14 cellular contexts compared by ENCODE assay signal in genomic region chr6:156760377-156760776, GRCh38. TPM values are rescaled to one million over a fixed set of nuclear protein-coding genes. Genes with fewer than 3 reads are reported as not detected.
DNase-seq lines count a peak whose midpoint lies in the region; ATAC-seq, FAIRE-seq and TF ChIP-seq lines count a peak whose summit lies in the region.
"Had no signal": no experiment of that assay in that cellular context is flagged by ENCODE, and none has a peak within 500 bp of the region (broad histone marks: within the 10 kb centered on the region; RNA-seq: fewer than 3 reads in every experiment).

No MANE protein-coding gene starts in this region.

- H3K27ac ChIP-seq in DND-41 (ENCODE audit: low read length): no peak overlapping the region
- no peak overlapping the region for H3K27ac ChIP-seq in PC-3 (ENCODE audit: low read length)
- H3K27ac ChIP-seq in K562 (ENCODE audit: extremely low read depth, low read depth, low read length): no peak overlapping the region
- H3K27ac ChIP-seq in neuronal stem cell (replicated peaks; ENCODE audit: low read length): no peak overlapping the region
- H3K27ac ChIP-seq: BLaER1 treated with 17β-estradiol and CSF1 and Interleukin-3, amounts not matched to agents 10 nM and 100 nM had no signal

- H3K14ac ChIP-seq in neuronal stem cell (ENCODE audit: low read length): no peak overlapping the region

- WGBS in K562 (ENCODE audit: insufficient coverage, low coverage, missing lambda C conversion rate): 31% methylated on average over 4 of the region's 4 CpGs
- WGBS in neuronal stem cell (ENCODE audit: extremely low coverage in 2 of 2, insufficient read length in 2 of 2, insufficient replicate concordance in 1 of 2), 2 donors: no CpG with 5 or more reads among the region's 4 CpGs

- H3K9ac ChIP-seq in DND-41 (ENCODE audit: low read depth, low read length) (no peak overlapping the region), PC-3 (ENCODE audit: low read length) (no peak overlapping the region), K562 (ENCODE audit: insufficient read depth in 1 of 2, low read depth in 2 of 2, low read length in 2 of 2) (no peak overlapping the region), neuronal stem cell (ENCODE audit: low read depth, low read length, poor library complexity) (no peak overlapping the region)
- H3K9ac ChIP-seq: BLaER1 treated with 17β-estradiol and CSF1 and Interleukin-3, amounts not matched to agents 10 nM and 100 nM had no signal

- H4K20me1 ChIP-seq in DND-41 (ENCODE audit: insufficient read depth, low read length) (no peaks in the 10 kb centered on the region), PC-3 (ENCODE audit: low read length) (no peaks in the 10 kb centered on the region), K562 (replicated peaks; ENCODE audit: control insufficient read depth, insufficient read depth, low read length) (no peaks in the 10 kb centered on the region)
- H4K20me1 ChIP-seq: BLaER1 treated with 17β-estradiol and CSF1 and Interleukin-3, amounts not matched to agents 10 nM and 100 nM had no signal

- no peaks in the 10 kb centered on the region for H3F3A ChIP-seq in PC-3 (ENCODE audit: low read length, unreplicated experiment)

- peaks cover 3% of the 10 kb centered on the region for H3K27me3 ChIP-seq in DND-41 (ENCODE audit: insufficient read depth, low read length, poor library complexity)
- no peaks in the 10 kb centered on the region for H3K27me3 ChIP-seq in PC-3 (ENCODE audit: low read length)
- peaks cover 0 to 5% of the 10 kb centered on the region in 2 experiments; a peak in 1 of 5 replicates for H3K27me3 ChIP-seq in K562 (ENCODE audit: control insufficient read depth in 2 of 2, insufficient read depth in 2 of 2, low read length in 2 of 2)
- H3K27me3 ChIP-seq in neuronal stem cell (ENCODE audit: control insufficient read depth in 3 of 3, insufficient read depth in 3 of 3, low read depth in 1 of 3, low read length in 3 of 3): peaks cover 0 to 3% (median 0%) of the 10 kb centered on the region in 3 experiments
- H3K27me3 ChIP-seq: BLaER1 treated with 17β-estradiol and CSF1 and Interleukin-3, amounts not matched to agents 10 nM and 100 nM had no signal

- H3K36me3 ChIP-seq in DND-41 (ENCODE audit: insufficient read depth, low read length): no peaks in the 10 kb centered on the region
- no peaks in the 10 kb centered on the region for H3K36me3 ChIP-seq in PC-3 (ENCODE audit: low read depth, low read length)
- no peaks in the 10 kb centered on the region for H3K36me3 ChIP-seq in K562 (ENCODE audit: control insufficient read depth, insufficient read depth, low read length)
- H3K36me3 ChIP-seq in neuronal stem cell (replicated peaks in 1 of 2; ENCODE audit: control insufficient read depth in 2 of 2, insufficient read depth in 2 of 2, low read length in 2 of 2): no peaks in the 10 kb centered on the region
- H3K36me3 ChIP-seq: BLaER1 treated with 17β-estradiol and CSF1 and Interleukin-3, amounts not matched to agents 10 nM and 100 nM had no signal

- H2AFZ ChIP-seq in DND-41 (ENCODE audit: low read depth, low read length): no peak overlapping the region
- no peak overlapping the region for H2AFZ ChIP-seq in PC-3 (ENCODE audit: low read length)
- no peak overlapping the region for H2AFZ ChIP-seq in K562 (ENCODE audit: low read depth, low read length)
- no peak overlapping the region for H2AFZ ChIP-seq in neuronal stem cell (ENCODE audit: low read length)

- POLR2A ChIA-PET in PC-3 (lab: Charles Lee; ENCODE audit: unreplicated experiment): interaction anchor here (0.7 kb wide), 1 partner anchor 193 kb away, joined by 7 read pairs; no protein-coding TSS in a partner anchor
- POLR2A ChIA-PET in K562 (lab: Yijun Ruan, JAX): interaction anchor here (1.4 kb wide), 1 partner anchor 9 kb away, joined by 4 read pairs; no protein-coding TSS in a partner anchor

- H2BK15ac ChIP-seq in neuronal stem cell (ENCODE audit: low read length): no peak overlapping the region

- no peak overlapping the region for H2BK120ac ChIP-seq in neuronal stem cell (ENCODE audit: low read depth, low read length)

- no peak overlapping the region for H2AK5ac ChIP-seq in neuronal stem cell (ENCODE audit: low read depth, low read length)

- no peak for TF ChIP-seq EP300 in K562 (IDR thresholded peaks at IDR 0.05; ENCODE audit: low read length)

- H2BK5ac ChIP-seq in neuronal stem cell (ENCODE audit: low read length): no peak overlapping the region

- DNase-seq in DND-41 (peak; percentile 16), PC-3 (no peak), K562 (ENCODE audit: extremely low read depth in 1 of 4, low spot score in 3 of 4) (no peak), NCI-H446 (lab: John Stamatoyannopoulos, UW) (no peak), neuronal stem cell (ENCODE audit: low spot score) (no peak), NCI-H146 treated with DMSO at 0.1 percent for 48 hours (lab: John Stamatoyannopoulos, UW; ENCODE audit: unreplicated experiment) (no peak), GDM1 (lab: John Stamatoyannopoulos, UW) (no peak)
- DNase-seq: 8988T; ACHN; CD4-positive, CD25-positive, alpha-beta regulatory T cell; HCEC 1CT; IMR-90 had no signal

- H4K8ac ChIP-seq in neuronal stem cell (ENCODE audit: low read depth, low read length): no peak overlapping the region

- H3K9me3 ChIP-seq in DND-41 (ENCODE audit: insufficient read depth, low read length, severe bottlenecking) (no peaks in the 10 kb centered on the region), PC-3 (ENCODE audit: low read length) (no peaks in the 10 kb centered on the region), K562 (replicated peaks; ENCODE audit: control insufficient read depth, insufficient read depth, low read depth, low read length) (no peaks in the 10 kb centered on the region), neuronal stem cell (replicated peaks in 1 of 2; ENCODE audit: control insufficient read depth in 2 of 2, insufficient read depth in 1 of 2, low read depth in 1 of 2, low read length in 2 of 2) (no peaks in the 10 kb centered on the region)
- H3K9me3 ChIP-seq: BLaER1 treated with 17β-estradiol and CSF1 and Interleukin-3, amounts not matched to agents 10 nM and 100 nM had no signal

- H3K4me3 ChIP-seq in DND-41 (ENCODE audit: low read depth in 1 of 2, low read length in 2 of 2) (no peak overlapping the region), PC-3 (ENCODE audit: low read length) (no peak overlapping the region), K562 (no peak overlapping the region), neuronal stem cell (ENCODE audit: low read length in 2 of 2) (no peak overlapping the region)
- H3K4me3 ChIP-seq: BLaER1 treated with 17β-estradiol and CSF1 and Interleukin-3, amounts not matched to agents 10 nM and 100 nM had no signal

- H3K9me1 ChIP-seq in K562 (ENCODE audit: control insufficient read depth, insufficient read depth, low read length): no peaks in the 10 kb centered on the region

- in situ Hi-C loops in K562 (cut with MboI): no loop called here

- H2BK12ac ChIP-seq in neuronal stem cell (ENCODE audit: low read length): no peak overlapping the region

- CTCF ChIA-PET in PC-3 (lab: Charles Lee): no interaction called here
- CTCF ChIA-PET in K562 (lab: Yijun Ruan, JAX; ENCODE audit: low intra/inter-chr PET ratio): no interaction called here

- TF ChIP-seq POLR2A in K562 (conservative IDR thresholded peaks at IDR 0.05): no peak

- H3K23ac ChIP-seq in neuronal stem cell (ENCODE audit: low read depth, low read length, poor library complexity): no peak overlapping the region

- peak; percentile 53; the same call in 1 of the 3 replicates for ATAC-seq in DND-41 (ENCODE audit: insufficient read depth, low read depth)
- ATAC-seq in HG03432 (IDR thresholded peaks at IDR 0.05; ENCODE audit: unreplicated experiment): peak; percentile 60
- peak; percentile 50 for ATAC-seq in PC-3
- no peak for ATAC-seq in K562

- intact Hi-C loops in PC-3 (cut with micrococcal nuclease) (no loop called here), K562 (cut with micrococcal nuclease) (no loop called here)

- peaks cover 4% of the 10 kb centered on the region for H3K79me1 ChIP-seq in neuronal stem cell (ENCODE audit: low read depth, low read length)

- FAIRE-seq in K562 (lab: Jason Lieb, UNC): no peak

- no peak overlapping the region for H3K4ac ChIP-seq in neuronal stem cell (ENCODE audit: low read length)

- TF ChIP-seq CTCF in DND-41 (IDR thresholded peaks at IDR 0.05; ENCODE audit: borderline replicate concordance, extremely low read depth, low read length, poor library complexity, severe bottlenecking) (no peak), PC-3 (conservative IDR thresholded peaks at IDR 0.05; ENCODE audit: low read depth, low read length) (no peak), K562 (IDR thresholded peaks at IDR 0.05 in 2 of 3, conservative IDR thresholded peaks at IDR 0.05 in 1 of 3; ENCODE audit: insufficient read depth in 2 of 3, low read depth in 1 of 3, low read length in 3 of 3) (no peak)

- no peak overlapping the region for H3K18ac ChIP-seq in neuronal stem cell (ENCODE audit: low read length)

- BruUV-seq in PC-3 (replicated peaks; lab: Mats Ljungman, UMichigan) (no TSS peak), K562 (replicated peaks; lab: Mats Ljungman, UMichigan) (no TSS peak)

- H3K9me2 ChIP-seq in PC-3 (replicated peaks; ENCODE audit: low read length): no peaks in the 10 kb centered on the region

- TF ChIP-seq RAD21 in K562 (CRISPR knock-in tag; conservative IDR thresholded peaks at IDR 0.05 in 1 of 2, IDR thresholded peaks at IDR 0.05 in 1 of 2): no peak

- no peaks in the 10 kb centered on the region for H3K4me1 ChIP-seq in DND-41 (ENCODE audit: insufficient read depth, low read length)
- H3K4me1 ChIP-seq in PC-3 (ENCODE audit: insufficient read depth, low read length): no peaks in the 10 kb centered on the region
- H3K4me1 ChIP-seq in K562 (replicated peaks in 1 of 2; ENCODE audit: control insufficient read depth in 2 of 2, insufficient read depth in 2 of 2, low read length in 2 of 2): peaks cover 0 to 3% of the 10 kb centered on the region in 2 experiments; a peak in 2 of 5 replicates
- no peaks in the 10 kb centered on the region for H3K4me1 ChIP-seq in neuronal stem cell (ENCODE audit: control insufficient read depth in 2 of 2, insufficient read depth in 1 of 2, low read depth in 1 of 2, low read length in 2 of 2)

- H4K91ac ChIP-seq in neuronal stem cell (ENCODE audit: low read depth, low read length, poor library complexity): no peak overlapping the region

- no peaks in the 10 kb centered on the region for H3K79me2 ChIP-seq in DND-41 (ENCODE audit: insufficient read depth, low read length)
- no peaks in the 10 kb centered on the region for H3K79me2 ChIP-seq in PC-3 (ENCODE audit: low read length)
- no peaks in the 10 kb centered on the region for H3K79me2 ChIP-seq in K562 (ENCODE audit: control insufficient read depth, insufficient read depth, low read length)

- no peak overlapping the region for H3K4me2 ChIP-seq in DND-41 (ENCODE audit: insufficient read depth, low read length)
- H3K4me2 ChIP-seq in PC-3 (ENCODE audit: low read length): no peak overlapping the region
- no peak overlapping the region for H3K4me2 ChIP-seq in K562 (ENCODE audit: insufficient read depth, low read length)
- H3K4me2 ChIP-seq in neuronal stem cell (ENCODE audit: insufficient read depth, low read length, poor library complexity, severe bottlenecking): no peak overlapping the region
- H3K4me2 ChIP-seq: BLaER1 treated with 17β-estradiol and CSF1 and Interleukin-3, amounts not matched to agents 10 nM and 100 nM had no signal

RNA-seq across cellular contexts. Expression of gene ARID1B, which starts 16.8 kb away (rescaled TPM):
- total RNA-seq in PC-3 (2014; rRNA removed) (24.1 and 24.2 TPM in 2 replicates), K562 (2014; rRNA removed) (19.3 and 21.3 TPM in 2 replicates), K562 (2014; rRNA removed; fragmentation: Illumina TruSeq; extraction: Trizol) (32.9 and 37.6 TPM in 2 replicates), K562 (2015; rRNA removed; fragmentation: Illumina TruSeq; extraction: Trizol) (33.7 and 34.3 TPM in 2 replicates), K562 (2021) (48.6 and 50.5 TPM in 2 replicates)
- 166 and 348 TPM in 2 replicates for total RNA-seq in K562 (2011; cell fraction: chromatin; rRNA removed; ENCODE audit: low replicate concordance)
- total RNA-seq in K562 (2011; cell fraction: nucleolus; rRNA removed): 89.6 and 106 TPM in 2 replicates
- 226 and 418 TPM in 2 replicates for total RNA-seq in K562 (2011; cell fraction: nucleoplasm; rRNA removed)
- polyA plus RNA-seq in K562 (2011; rRNA removed) (20.5 and 20.7 TPM in 2 replicates), K562 (2014; fragmentation: Illumina TruSeq; extraction: Trizol) (26.2 and 30.1 TPM in 2 replicates), K562 (2014; fragmentation: Nextera tagmentation; extraction: Ambion mirVana) (10 to 100 TPM; 12.5 to 25.8 TPM), K562 (2014; rRNA removed) (21.8 and 22.3 TPM in 2 replicates)
- 16.9 and 20.5 TPM in 2 replicates for polyA plus RNA-seq in K562 (2011; cell fraction: cytosol; rRNA removed)
- 46.8 and 68.6 TPM in 2 replicates for polyA plus RNA-seq in K562 (2011; cell fraction: nucleus; rRNA removed)
- polyA plus RNA-seq in K562 (2012): 25.9 and 27.1 TPM in 2 replicates
- polyA minus RNA-seq in K562 (2011; rRNA and poly(A)+ RNA removed): 81.8 and 86.3 TPM in 2 replicates
- polyA minus RNA-seq in K562 (2011; cell fraction: cytosol; rRNA and poly(A)+ RNA removed): 64.9 and 82.5 TPM in 2 replicates
- polyA minus RNA-seq in K562 (2011; cell fraction: nucleus; rRNA and poly(A)+ RNA removed): 157 and 175 TPM in 2 replicates
- polyA plus RNA-seq in neuronal stem cell (2013, experiment 1 of 2): 33.3 TPM
- 36.5 TPM for polyA plus RNA-seq in neuronal stem cell (2013, experiment 2 of 2)
